Comparison of ENCODE assay signal across 32 cellular contexts in genomic region chr19:56705939-56706338, GRCh38. TPM values are rescaled to one million over a fixed set of nuclear protein-coding genes. Genes with fewer than 3 reads are reported as not detected.
"Had no signal": no experiment of that assay in that cellular context is flagged by ENCODE, and none has a peak within 500 bp of the region (broad histone marks: within the 10 kb centered on the region; RNA-seq: fewer than 3 reads in every experiment).

No MANE protein-coding gene starts in this region.

- H3K27me3 ChIP-seq: ascending aorta, pancreas, tibial nerve had no signal

- H3K4me2 ChIP-seq: smooth muscle cell had no signal

- H3K4me1 ChIP-seq: ascending aorta, lower lobe of right lung, pancreas, prostate gland, tibial nerve had no signal

- H3K27ac Mint-ChIP-seq: activated naive CD4-positive, alpha-beta T cell treated with anti-CD3 and anti-CD28 coated beads, Interleukin-2, amount 10 ng/mL, durations not matched to agents 7 days and 5 days; activated naive CD8-positive, alpha-beta T cell treated with anti-CD3 and anti-CD28 coated beads, Interleukin-2, amount 10 ng/mL, durations not matched to agents 7 days and 5 days; activated T-helper 1 cell treated with anti-CD3 and anti-CD28 coated beads, Interleukin-12 subunit alpha, Interleukin-12 subunit beta, Interleukin-2, Interleukin-4 antibody, amounts not matched to agents 30 ng/mL and 10 ng/mL and 1 ng/mL, durations not matched to agents 14 hours and 24 hours and 36 hours; endodermal cell; immature natural killer cell; naive thymus-derived CD8-positive, alpha-beta T cell had no signal

- DNase-seq: activated CD4-positive, alpha-beta T cell treated with anti-CD3 and anti-CD28 coated beads for 48 hours; activated CD4-positive, alpha-beta T cell treated with anti-CD3 and anti-CD28 coated beads, Interleukin-2, amount 50 U/mL, for 48 hours; activated CD8-positive, alpha-beta memory T cell treated with anti-CD3 and anti-CD28 coated beads, Interleukin-2, amount 50 U/mL, for 4 hours; activated effector memory CD4-positive, alpha-beta T cell treated with anti-CD3 and anti-CD28 coated beads, Interleukin-2, amount 50 U/mL, for 16 hours; activated naive CD4-positive, alpha-beta T cell treated with anti-CD3 and anti-CD28 coated beads, Interleukin-2, amount 10 ng/mL, durations not matched to agents 7 days and 5 days; activated naive CD8-positive, alpha-beta T cell treated with anti-CD3 and anti-CD28 coated beads, Interleukin-2, amount 10 ng/mL, durations not matched to agents 7 days and 5 days; activated T-cell treated with anti-CD3 and anti-CD28 coated beads, Interleukin-2, amount 50 U/mL, for 1 hour; cortex of kidney; endodermal cell; hypothalamus; immature natural killer cell; kidney; left colon; lower lobe of right lung; mesenchymal stem cell; naive thymus-derived CD8-positive, alpha-beta T cell; nucleus accumbens; pancreas; stimulated activated CD4-positive, alpha-beta T cell treated with anti-CD3 and anti-CD28 coated beads, Interleukin-15, amount 100 ng/mL, for 24 hours; stimulated activated naive CD4-positive, alpha-beta T cell treated with Interleukin-2 at 50 U/mL for 16 hours; T-helper 9 cell; WERI-Rb-1 had no signal

- H3K27me3 Mint-ChIP-seq: activated naive CD4-positive, alpha-beta T cell treated with anti-CD3 and anti-CD28 coated beads, Interleukin-2, amount 10 ng/mL, durations not matched to agents 7 days and 5 days; activated naive CD8-positive, alpha-beta T cell treated with anti-CD3 and anti-CD28 coated beads, Interleukin-2, amount 10 ng/mL, durations not matched to agents 7 days and 5 days; brain had no signal

- ATAC-seq: activated CD4-positive, CD25-positive, alpha-beta regulatory T cell treated with anti-CD3 and anti-CD28 coated beads, Interleukin-2, amount 50 U/mL, for 24 hours; esophagus mucosa; left colon; lower lobe of right lung; naive thymus-derived CD8-positive, alpha-beta T cell; pancreas had no signal

- H3K4me3 Mint-ChIP-seq: activated naive CD4-positive, alpha-beta T cell treated with anti-CD3 and anti-CD28 coated beads, Interleukin-2, amount 10 ng/mL, durations not matched to agents 7 days and 5 days; activated naive CD8-positive, alpha-beta T cell treated with anti-CD3 and anti-CD28 coated beads, Interleukin-2, amount 10 ng/mL, durations not matched to agents 7 days and 5 days; activated T-helper 1 cell treated with anti-CD3 and anti-CD28 coated beads, Interleukin-12 subunit alpha, Interleukin-12 subunit beta, Interleukin-2, Interleukin-4 antibody, amounts not matched to agents 30 ng/mL and 10 ng/mL and 1 ng/mL, durations not matched to agents 14 hours and 24 hours and 36 hours; brain; endodermal cell; immature natural killer cell; naive thymus-derived CD8-positive, alpha-beta T cell; neural crest cell had no signal

- H3K27ac ChIP-seq: ascending aorta, lower lobe of right lung, pancreas, prostate gland, tibial nerve, WERI-Rb-1 had no signal

- H3K4me3 ChIP-seq: ascending aorta, lower lobe of right lung, pancreas, prostate gland, smooth muscle cell, tibial nerve had no signal

- H3K4me1 Mint-ChIP-seq: activated naive CD4-positive, alpha-beta T cell treated with anti-CD3 and anti-CD28 coated beads, Interleukin-2, amount 10 ng/mL, durations not matched to agents 7 days and 5 days; activated naive CD8-positive, alpha-beta T cell treated with anti-CD3 and anti-CD28 coated beads, Interleukin-2, amount 10 ng/mL, durations not matched to agents 7 days and 5 days; brain; endodermal cell; immature natural killer cell; naive thymus-derived CD8-positive, alpha-beta T cell; neural crest cell had no signal

- H3K36me3 ChIP-seq: lower lobe of right lung, pancreas, prostate gland, WERI-Rb-1 had no signal

- H3K9me3 ChIP-seq: pancreas, prostate gland had no signal

- H3K36me3 Mint-ChIP-seq: activated naive CD4-positive, alpha-beta T cell treated with anti-CD3 and anti-CD28 coated beads, Interleukin-2, amount 10 ng/mL, durations not matched to agents 7 days and 5 days; activated naive CD8-positive, alpha-beta T cell treated with anti-CD3 and anti-CD28 coated beads, Interleukin-2, amount 10 ng/mL, durations not matched to agents 7 days and 5 days; brain; immature natural killer cell had no signal

RNA-seq across cellular contexts. Expression of gene ZNF835, which starts 34.4 kb away (rescaled TPM):
- total RNA-seq: activated T-helper 1 cell treated with anti-CD3 and anti-CD28 coated beads, Interleukin-12 subunit alpha, Interleukin-12 subunit beta, Interleukin-2, Interleukin-4 antibody, amounts not matched to agents 30 ng/mL and 10 ng/mL and 1 ng/mL, durations not matched to agents 14 hours and 24 hours and 36 hours; chondrocyte; neural crest cell; smooth muscle cell had no signal
- polyA plus RNA-seq: smooth muscle cell had no signal
